In the genomic region with DNA sequence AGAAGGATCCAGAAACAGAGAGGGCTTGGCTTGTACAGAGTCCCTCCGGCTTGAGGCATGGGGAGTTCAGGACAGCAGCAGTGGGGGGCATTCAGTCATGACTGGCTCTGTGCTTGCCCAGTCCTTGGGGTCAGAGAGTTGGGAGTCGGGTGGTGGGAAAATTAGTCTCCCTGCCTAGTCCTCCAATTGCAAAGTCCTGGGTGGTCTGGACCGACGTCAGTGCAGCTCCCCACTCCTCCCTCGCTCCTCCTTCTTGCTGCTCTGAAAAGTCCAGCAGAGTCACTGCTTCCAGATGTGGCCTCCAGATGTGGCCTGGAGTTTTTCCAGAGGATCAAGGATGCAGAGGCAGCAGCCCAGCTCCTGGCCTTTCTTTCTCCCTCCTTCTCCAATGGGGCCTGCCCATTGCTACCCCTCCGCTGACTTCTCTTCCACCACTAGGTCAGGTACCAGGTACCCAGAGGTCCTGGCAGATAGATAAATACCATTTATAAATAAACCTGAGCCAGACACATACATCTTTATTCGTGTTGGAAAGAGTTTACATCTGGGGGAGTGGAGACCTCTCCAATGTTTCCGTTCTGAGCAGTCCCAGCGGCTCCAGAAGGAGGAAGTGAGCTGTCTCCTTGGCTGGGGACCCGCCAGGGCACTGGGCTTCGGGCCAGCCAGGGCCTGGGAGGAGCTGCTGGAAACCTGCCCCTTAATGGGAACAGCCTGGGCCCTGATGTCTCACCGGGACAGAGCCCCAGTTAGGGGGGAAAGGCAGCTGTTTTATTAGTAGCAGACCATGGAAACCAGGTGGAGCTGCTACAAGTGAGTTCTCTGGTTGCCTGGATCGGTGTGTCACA, we compare ENCODE assay signal across 10 cellular contexts. TPM values are rescaled to one million over a fixed set of nuclear protein-coding genes. Genes with fewer than 3 reads are reported as not detected.
DNase-seq lines count a peak whose midpoint lies in the region; ATAC-seq and TF ChIP-seq lines count a peak whose summit lies in the region.
"Had no signal": no experiment of that assay in that cellular context is flagged by ENCODE, and none has a peak within 500 bp of the region (broad histone marks: within the 10 kb centered on the region; RNA-seq: fewer than 3 reads in every experiment).

No MANE protein-coding gene starts in this region.

- no peaks in the 10 kb centered on the region for H3K36me3 Mint-ChIP-seq in activated CD4-positive, alpha-beta memory T cell treated with anti-CD3 and anti-CD28 coated beads for 36 hours

- POLR2A ChIA-PET in activated CD4-positive, alpha-beta memory T cell treated with anti-CD3 and anti-CD28 coated beads for 36 hours (lab: Charles Lee), result no interaction called here

- DNase-seq in DMS53 (lab: John Stamatoyannopoulos, UW), result peak; percentile 19
- no peak for DNase-seq in DMS53 treated with DMSO at 0.1 percent for 48 hours (lab: John Stamatoyannopoulos, UW; ENCODE audit: unreplicated experiment)
- peak; percentile 84 to 90 for DNase-seq in SJSA1 (ENCODE audit: low read depth in 1 of 2, low spot score in 2 of 2)
- peak; percentile 92 for DNase-seq in fibroblast of the conjunctiva (ENCODE audit: low read depth)
- peak; percentile 74 for DNase-seq in omental fat pad (ENCODE audit: low spot score)
- DNase-seq in activated effector memory CD4-positive, alpha-beta T cell treated with Interleukin-2 at 50 U/mL for 16 hours, result no peak
- no peak for DNase-seq in activated CD4-positive, alpha-beta memory T cell treated with anti-CD3 and anti-CD28 coated beads for 36 hours
- no peak for DNase-seq in NCI-H187 treated with DMSO at 0.1 percent for 48 hours (lab: John Stamatoyannopoulos, UW)
- DNase-seq: activated B cell treated with CpG ODN at 0.5 μM for 24 hours had no signal

- intact Hi-C loops in activated CD4-positive, alpha-beta memory T cell treated with anti-CD3 and anti-CD28 coated beads for 36 hours (cut with micrococcal nuclease), result no loop called here

- no peaks in the 10 kb centered on the region for H3K27me3 ChIP-seq in SJSA1 (replicated peaks)

- ATAC-seq in omental fat pad (ENCODE audit: low FRiP score), result peak; percentile 77

- peaks cover 46% of the 10 kb centered on the region for H3K4me1 ChIP-seq in SJSA1 (replicated peaks)

- no peaks in the 10 kb centered on the region for H3K36me3 ChIP-seq in SJSA1

- H3K4me3 Mint-ChIP-seq in activated CD4-positive, alpha-beta memory T cell treated with anti-CD3 and anti-CD28 coated beads for 36 hours, result no peak overlapping the region
- H3K4me3 Mint-ChIP-seq: activated B cell treated with CpG ODN at 0.5 μM for 24 hours had no signal

- no peak overlapping the region for H3K27ac Mint-ChIP-seq in activated CD4-positive, alpha-beta memory T cell treated with anti-CD3 and anti-CD28 coated beads for 36 hours
- H3K27ac Mint-ChIP-seq: activated B cell treated with CpG ODN at 0.5 μM for 24 hours had no signal

- CTCF ChIA-PET in activated CD4-positive, alpha-beta memory T cell treated with anti-CD3 and anti-CD28 coated beads for 36 hours (lab: Charles Lee), result interaction anchor here (0.7 kb wide), 1 partner anchor 209 kb away, joined by 3 read pairs; no protein-coding TSS in a partner anchor

- TF ChIP-seq CTCF in omental fat pad (IDR thresholded peaks at IDR 0.05), result no peak

- H3K9me3 Mint-ChIP-seq in activated CD4-positive, alpha-beta memory T cell treated with anti-CD3 and anti-CD28 coated beads for 36 hours, result no peaks in the 10 kb centered on the region
- H3K9me3 Mint-ChIP-seq: activated B cell treated with CpG ODN at 0.5 μM for 24 hours had no signal

- H3K4me3 ChIP-seq in SJSA1, result no peak overlapping the region

- no peaks in the 10 kb centered on the region for H3K9me3 ChIP-seq in SJSA1 (replicated peaks)

- no peaks in the 10 kb centered on the region for H3K27me3 Mint-ChIP-seq in activated CD4-positive, alpha-beta memory T cell treated with anti-CD3 and anti-CD28 coated beads for 36 hours
- H3K27me3 Mint-ChIP-seq: activated B cell treated with CpG ODN at 0.5 μM for 24 hours had no signal

- H3K4me1 Mint-ChIP-seq in activated CD4-positive, alpha-beta memory T cell treated with anti-CD3 and anti-CD28 coated beads for 36 hours (ENCODE audit: low read depth), result peaks cover 3% of the 10 kb centered on the region

- peak overlapping the region; percentile 87 for H3K27ac ChIP-seq in SJSA1
- H3K27ac ChIP-seq: 22Rv1 had no signal

RNA-seq across cellular contexts. Expression of gene RNF24, which starts 49.0 kb away (rescaled TPM):
- 8.8 and 9.6 TPM in 2 replicates for total RNA-seq in SJSA1 (2014; rRNA removed; shearing (Covaris generic))
- total RNA-seq in omental fat pad, result 10 to 100 TPM; 23.6 to 44.1 (median 28.1) TPM
- total RNA-seq in activated CD4-positive, alpha-beta memory T cell treated with anti-CD3 and anti-CD28 coated beads for 36 hours, result 10 to 100 TPM in 1 of 2 experiments, 1 to 10 TPM in 1; 9.9 to 11.6 TPM

Comparison
In these comparisons a context has a peak if more than half of its experiments do, and no peak if none do; other contexts are left out.
1. DNase-seq: peak in DMS53 (single experiment), SJSA1 (2 of 2), fibroblast of the conjunctiva (single experiment) and omental fat pad (single experiment); none in DMS53 treated with DMSO at 0.1 percent for 48 hours (single experiment), activated effector memory CD4-positive, alpha-beta T cell treated with Interleukin-2 at 50 U/mL for 16 hours (single experiment), activated CD4-positive, alpha-beta memory T cell treated with anti-CD3 and anti-CD28 coated beads for 36 hours (single experiment) and NCI-H187 treated with DMSO at 0.1 percent for 48 hours (single experiment).